ENCODE assay signal across 11 cellular contexts in genomic region chr22:38882480-38882879, GRCh38. TPM values are rescaled to one million over a fixed set of nuclear protein-coding genes. Genes with fewer than 3 reads are reported as not detected.
DNase-seq lines count a peak whose midpoint lies in the region; ATAC-seq and TF ChIP-seq lines count a peak whose summit lies in the region.
"Had no signal": no experiment of that assay in that cellular context is flagged by ENCODE, and none has a peak within 500 bp of the region (broad histone marks: within the 10 kb centered on the region; RNA-seq: fewer than 3 reads in every experiment).

No MANE protein-coding gene starts in this region.

- no peaks in the 10 kb centered on the region for H3K79me2 ChIP-seq in neural progenitor cell (ENCODE audit: low read depth)

- H3K4me3 Mint-ChIP-seq in activated naive CD4-positive, alpha-beta T cell treated with anti-CD3 and anti-CD28 coated beads, Interleukin-2, amount 50 U/mL, for 24 hours, result peak overlapping the region; percentile 75
- H3K4me3 Mint-ChIP-seq in neural progenitor cell, result no peak overlapping the region
- H3K4me3 Mint-ChIP-seq in T-helper 2 cell treated with Interferon-gamma antibody and Interleukin-4, amounts not matched to agents 5 μg/mL and 100 μg/mL, for 36 hours, result no peak overlapping the region

- TF ChIP-seq POLR2A in vagina (IDR thresholded peaks at IDR 0.05), result no peak

- H3K27ac Mint-ChIP-seq in activated naive CD4-positive, alpha-beta T cell treated with anti-CD3 and anti-CD28 coated beads, Interleukin-2, amount 50 U/mL, for 24 hours, result peak overlapping the region; percentile 88
- H3K27ac Mint-ChIP-seq in neural progenitor cell, result peak overlapping the region; percentile 73
- H3K27ac Mint-ChIP-seq in T-helper 2 cell treated with Interferon-gamma antibody and Interleukin-4, amounts not matched to agents 5 μg/mL and 100 μg/mL, for 36 hours, result no peak overlapping the region
- H3K27ac Mint-ChIP-seq: activated naive CD4-positive, alpha-beta T cell treated with anti-CD3 and anti-CD28 coated beads, Interleukin-2, amount 50 U/mL, for 72 hours had no signal

- peaks cover 25% of the 10 kb centered on the region for H3K4me1 Mint-ChIP-seq in activated naive CD4-positive, alpha-beta T cell treated with anti-CD3 and anti-CD28 coated beads, Interleukin-2, amount 50 U/mL, for 24 hours
- peaks cover 6% of the 10 kb centered on the region for H3K4me1 Mint-ChIP-seq in neural progenitor cell
- H3K4me1 Mint-ChIP-seq in T-helper 2 cell treated with Interferon-gamma antibody and Interleukin-4, amounts not matched to agents 5 μg/mL and 100 μg/mL, for 36 hours (ENCODE audit: low read depth), result peaks cover 8% of the 10 kb centered on the region

- H3K27me3 ChIP-seq in neural progenitor cell, result no peaks in the 10 kb centered on the region
- H3K27me3 ChIP-seq in vagina, result no peaks in the 10 kb centered on the region

- H3K4me1 ChIP-seq in neural progenitor cell (no peaks in the 10 kb centered on the region), vagina (peaks cover 32% of the 10 kb centered on the region)

- H3K9me3 ChIP-seq in neural progenitor cell (ENCODE audit: low read depth) (no peaks in the 10 kb centered on the region), vagina (no peaks in the 10 kb centered on the region)

- TF ChIP-seq CTCF in fibroblast of pulmonary artery (IDR thresholded peaks at IDR 0.05; ENCODE audit: low read length, missing control alignments) (no peak), neural progenitor cell (IDR thresholded peaks at IDR 0.05) (no peak), vagina (IDR thresholded peaks at IDR 0.05) (no peak)

- H3K36me3 Mint-ChIP-seq in activated naive CD4-positive, alpha-beta T cell treated with anti-CD3 and anti-CD28 coated beads, Interleukin-2, amount 50 U/mL, for 24 hours, result no peaks in the 10 kb centered on the region
- H3K36me3 Mint-ChIP-seq in neural progenitor cell, result no peaks in the 10 kb centered on the region
- no peaks in the 10 kb centered on the region for H3K36me3 Mint-ChIP-seq in T-helper 2 cell treated with Interferon-gamma antibody and Interleukin-4, amounts not matched to agents 5 μg/mL and 100 μg/mL, for 36 hours (ENCODE audit: low read depth)
- H3K36me3 Mint-ChIP-seq: activated naive CD4-positive, alpha-beta T cell treated with anti-CD3 and anti-CD28 coated beads, Interleukin-2, amount 50 U/mL, for 72 hours had no signal

- H3K36me3 ChIP-seq in neural progenitor cell, result no peaks in the 10 kb centered on the region
- H3K36me3 ChIP-seq in vagina, result no peaks in the 10 kb centered on the region
- H3K36me3 ChIP-seq: WERI-Rb-1 had no signal

- H3F3A ChIP-seq in neural progenitor cell (ENCODE audit: low read depth), result no peaks in the 10 kb centered on the region

- no peak overlapping the region for H2AFZ ChIP-seq in neural progenitor cell (replicated peaks)

- H3K9ac ChIP-seq in neural progenitor cell, result no peak overlapping the region

- DNase-seq in activated naive CD4-positive, alpha-beta T cell treated with anti-CD3 and anti-CD28 coated beads, Interleukin-2, amount 50 U/mL, for 16 hours, result no peak
- peak; percentile 58 for DNase-seq in fibroblast of pulmonary artery (ENCODE audit: low read depth)
- DNase-seq in neural progenitor cell (ENCODE audit: low spot score), result no peak
- no peak for DNase-seq in vagina (ENCODE audit: extremely low spot score in 2 of 2)
- no peak for DNase-seq in T-helper 2 cell treated with Interferon-gamma antibody and Interleukin-4, amounts not matched to agents 5 μg/mL and 100 μg/mL, for 36 hours (ENCODE audit: low spot score)
- no peak for DNase-seq in stimulated activated naive CD4-positive, alpha-beta T cell (lab: John Stamatoyannopoulos, UW)
- DNase-seq: NCI-H2029, WERI-Rb-1 had no signal

- H3K4me3 ChIP-seq in fibroblast of pulmonary artery (replicated peaks; ENCODE audit: low read depth, low read length), result no peak overlapping the region
- H3K4me3 ChIP-seq in neural progenitor cell, result no peak overlapping the region
- H3K4me3 ChIP-seq in vagina, result no peak overlapping the region

- H3K27me3 Mint-ChIP-seq in activated naive CD4-positive, alpha-beta T cell treated with anti-CD3 and anti-CD28 coated beads, Interleukin-2, amount 50 U/mL, for 24 hours, result no peaks in the 10 kb centered on the region
- H3K27me3 Mint-ChIP-seq in neural progenitor cell (ENCODE audit: insufficient read depth, low read depth), result no peaks in the 10 kb centered on the region
- H3K27me3 Mint-ChIP-seq in T-helper 2 cell treated with Interferon-gamma antibody and Interleukin-4, amounts not matched to agents 5 μg/mL and 100 μg/mL, for 36 hours (ENCODE audit: low read depth), result peaks cover 20% of the 10 kb centered on the region

- H3K9me3 Mint-ChIP-seq in activated naive CD4-positive, alpha-beta T cell treated with anti-CD3 and anti-CD28 coated beads, Interleukin-2, amount 50 U/mL, for 24 hours, result no peaks in the 10 kb centered on the region
- H3K9me3 Mint-ChIP-seq in neural progenitor cell, result no peaks in the 10 kb centered on the region
- no peaks in the 10 kb centered on the region for H3K9me3 Mint-ChIP-seq in T-helper 2 cell treated with Interferon-gamma antibody and Interleukin-4, amounts not matched to agents 5 μg/mL and 100 μg/mL, for 36 hours
- H3K9me3 Mint-ChIP-seq: activated naive CD4-positive, alpha-beta T cell treated with anti-CD3 and anti-CD28 coated beads, Interleukin-2, amount 50 U/mL, for 72 hours had no signal

- intact Hi-C loops in vagina (cut with DNase I), result no loop called here

- ATAC-seq in HG02642 (IDR thresholded peaks at IDR 0.05; ENCODE audit: poor library complexity, unreplicated experiment), result no peak
- ATAC-seq: activated naive CD4-positive, alpha-beta T cell treated with anti-CD3 and anti-CD28 coated beads, Interleukin-2, amount 50 U/mL, for 72 hours had no signal

- H3K27ac ChIP-seq in neural progenitor cell, result no peak overlapping the region
- H3K27ac ChIP-seq in vagina, result peak overlapping the region; percentile 81
- H3K27ac ChIP-seq: WERI-Rb-1 had no signal

- no peak overlapping the region for H3K4me2 ChIP-seq in neural progenitor cell

- no peaks in the 10 kb centered on the region for H4K20me1 ChIP-seq in neural progenitor cell (ENCODE audit: low read depth)

RNA-seq across cellular contexts. Expression of gene CBX6, which starts 10.5 kb away (rescaled TPM):
- total RNA-seq in neural progenitor cell (ENCODE audit: low replicate concordance) (14.0 and 29.7 TPM in 2 replicates), vagina (31.7 TPM)

RNA-seq across cellular contexts. Expression of gene NPTXR, which starts 38.7 kb away (rescaled TPM):
- 0.99 and 2.5 TPM in 2 replicates for total RNA-seq in neural progenitor cell (ENCODE audit: low replicate concordance)
- total RNA-seq in vagina, result 9.3 TPM
